Comparison of ENCODE assay signal across 24 cellular contexts in the genomic region with DNA sequence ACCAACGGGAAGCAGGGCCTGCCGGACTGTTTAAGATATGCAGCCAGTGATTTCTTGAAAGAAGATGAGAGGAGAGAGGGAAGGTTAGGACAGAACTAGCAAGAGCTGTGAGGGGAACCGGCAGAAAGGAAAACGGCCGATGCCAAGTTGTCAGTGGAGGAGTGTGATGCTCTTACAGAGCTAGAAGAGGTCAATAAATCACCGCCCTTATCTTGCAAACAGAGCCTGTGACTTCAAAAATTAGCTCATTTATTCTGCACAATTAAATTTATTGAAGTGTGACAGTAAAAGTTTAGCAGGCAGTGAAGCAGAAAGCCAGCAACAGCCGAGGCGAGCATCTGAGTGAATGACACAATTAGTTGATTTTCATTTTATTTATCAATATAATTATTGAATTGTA.
DNase-seq lines count a peak whose midpoint lies in the region; ATAC-seq and TF ChIP-seq lines count a peak whose summit lies in the region.
"Had no signal": no experiment of that assay in that cellular context is flagged by ENCODE, and none has a peak within 500 bp of the region (broad histone marks: within the 10 kb centered on the region; RNA-seq: fewer than 3 reads in every experiment).

No MANE protein-coding gene starts in this region.

- ATAC-seq in aorta (ENCODE audit: low FRiP score): peak; percentile 20
- ATAC-seq: A549; activated T-cell treated with anti-CD3 and anti-CD28 coated beads, Interleukin-2, amount 50 U/mL, for 4 hours; GM12878; left lobe of liver; stimulated activated naive B cell treated with anti-CD40 and anti-IgM and Interleukin-4, amounts not matched to agents 10 μg/mL and 1 μg/mL and 100 μg/mL, for 72 hours had no signal

- H3K4me3 Mint-ChIP-seq in activated CD4-positive, alpha-beta memory T cell treated with anti-CD3 and anti-CD28 coated beads for 36 hours: no peak overlapping the region
- H3K4me3 Mint-ChIP-seq: activated CD4-positive, alpha-beta memory T cell treated with anti-CD3 and anti-CD28 coated beads, Interleukin-2, amount 10 ng/mL, durations not matched to agents 7 days and 5 days; activated naive CD8-positive, alpha-beta T cell; activated T-cell treated with anti-CD3 and anti-CD28 coated beads, Interleukin-2, amount 50 U/mL, for 4 hours; CD8-positive, alpha-beta memory T cell; stimulated activated naive B cell treated with anti-CD40 and anti-IgM and Interleukin-4, amounts not matched to agents 10 μg/mL and 1 μg/mL and 100 μg/mL, for 72 hours; type B pancreatic cell had no signal

- no peaks in the 10 kb centered on the region for H3K27me3 Mint-ChIP-seq in activated CD4-positive, alpha-beta memory T cell treated with anti-CD3 and anti-CD28 coated beads for 36 hours
- H3K27me3 Mint-ChIP-seq: activated CD4-positive, alpha-beta memory T cell treated with anti-CD3 and anti-CD28 coated beads, Interleukin-2, amount 10 ng/mL, durations not matched to agents 7 days and 5 days had no signal

- POLR2A ChIA-PET in activated CD4-positive, alpha-beta memory T cell treated with anti-CD3 and anti-CD28 coated beads for 36 hours (lab: Charles Lee): no interaction called here

- H3K36me3 Mint-ChIP-seq in activated CD4-positive, alpha-beta memory T cell treated with anti-CD3 and anti-CD28 coated beads for 36 hours: no peaks in the 10 kb centered on the region
- H3K36me3 Mint-ChIP-seq: activated naive CD8-positive, alpha-beta T cell; CD8-positive, alpha-beta memory T cell; stimulated activated naive B cell treated with anti-CD40 and anti-IgM and Interleukin-4, amounts not matched to agents 10 μg/mL and 1 μg/mL and 100 μg/mL, for 72 hours; type B pancreatic cell had no signal

- peak; percentile 23 for DNase-seq in NCI-H510A treated with DMSO at 0.1 percent for 48 hours (lab: John Stamatoyannopoulos, UW)
- no peak for DNase-seq in NCI-H510A (lab: John Stamatoyannopoulos, UW)
- peak; percentile 60 for DNase-seq in NCI-H526 treated with DMSO at 0.1 percent for 48 hours (lab: John Stamatoyannopoulos, UW)
- peak; percentile 61 for DNase-seq in kidney glomerular epithelial cell (lab: John Stamatoyannopoulos, UW)
- no peak for DNase-seq in aorta
- DNase-seq in activated CD4-positive, alpha-beta memory T cell treated with anti-CD3 and anti-CD28 coated beads for 36 hours: no peak
- DNase-seq in dorsolateral prefrontal cortex: no peak
- no peak for DNase-seq in T-helper 9 cell
- DNase-seq: activated CD4-positive, alpha-beta memory T cell treated with anti-CD3 and anti-CD28 coated beads, Interleukin-2, amount 10 ng/mL, durations not matched to agents 7 days and 5 days; activated T-cell treated with anti-CD3 and anti-CD28 coated beads, Interleukin-2, amount 50 U/mL, for 4 hours; CD8-positive, alpha-beta memory T cell; effector CD4-positive, alpha-beta T cell; GOT3; hippocampal formation; KBM-7; NCI-H1092; NCI-H774; stimulated activated naive B cell treated with anti-CD40 and anti-IgM and Interleukin-4, amounts not matched to agents 10 μg/mL and 1 μg/mL and 100 μg/mL, for 72 hours; SW 1271 had no signal

- no peaks in the 10 kb centered on the region for H3K4me1 Mint-ChIP-seq in activated CD4-positive, alpha-beta memory T cell treated with anti-CD3 and anti-CD28 coated beads for 36 hours (ENCODE audit: low read depth)
- H3K4me1 Mint-ChIP-seq: activated CD4-positive, alpha-beta memory T cell treated with anti-CD3 and anti-CD28 coated beads, Interleukin-2, amount 10 ng/mL, durations not matched to agents 7 days and 5 days; CD8-positive, alpha-beta memory T cell had no signal

- intact Hi-C loops in aorta (cut with DNase I): loop anchor here in 1 of 2 donors (10.0 kb wide), 1 partner anchor 517 kb away; no protein-coding TSS in a partner anchor
- intact Hi-C loops in activated CD4-positive, alpha-beta memory T cell treated with anti-CD3 and anti-CD28 coated beads for 36 hours (cut with micrococcal nuclease): no loop called here
- intact Hi-C loops in dorsolateral prefrontal cortex (cut with DNase I): no loop called here

- H3K9me3 Mint-ChIP-seq in activated CD4-positive, alpha-beta memory T cell treated with anti-CD3 and anti-CD28 coated beads for 36 hours: peaks cover 3% of the 10 kb centered on the region
- H3K9me3 Mint-ChIP-seq: activated T-cell treated with anti-CD3 and anti-CD28 coated beads, Interleukin-2, amount 50 U/mL, for 4 hours had no signal

- H3K36me3 ChIP-seq in aorta (ENCODE audit: control insufficient read depth in 1 of 2, insufficient read depth in 2 of 2, low read length in 1 of 2): no peaks in the 10 kb centered on the region

- H3K27ac Mint-ChIP-seq in activated CD4-positive, alpha-beta memory T cell treated with anti-CD3 and anti-CD28 coated beads for 36 hours: no peak overlapping the region
- H3K27ac Mint-ChIP-seq: activated CD4-positive, alpha-beta memory T cell treated with anti-CD3 and anti-CD28 coated beads, Interleukin-2, amount 10 ng/mL, durations not matched to agents 7 days and 5 days; activated naive CD8-positive, alpha-beta T cell; CD8-positive, alpha-beta memory T cell; stimulated activated naive B cell treated with anti-CD40 and anti-IgM and Interleukin-4, amounts not matched to agents 10 μg/mL and 1 μg/mL and 100 μg/mL, for 72 hours; type B pancreatic cell had no signal

- H3K4me3 ChIP-seq in aorta (ENCODE audit: low read length in 2 of 2) (no peak overlapping the region), dorsolateral prefrontal cortex (no peak overlapping the region)
- H3K4me3 ChIP-seq: A549, GM12878 had no signal

- H3K27me3 ChIP-seq in aorta (ENCODE audit: control insufficient read depth in 1 of 2, insufficient read depth in 2 of 2, low read length in 1 of 2) (no peaks in the 10 kb centered on the region), dorsolateral prefrontal cortex (peaks cover 0 to 5% (median 0%) of the 10 kb centered on the region in 45 donors)

- no peaks in the 10 kb centered on the region for H3K9me3 ChIP-seq in aorta (ENCODE audit: control insufficient read depth, low read length)
- H3K9me3 ChIP-seq: A549 had no signal

- CTCF ChIA-PET in activated CD4-positive, alpha-beta memory T cell treated with anti-CD3 and anti-CD28 coated beads for 36 hours (lab: Charles Lee): no interaction called here

- WGBS in aorta, 2 donors: 10 to 20% methylated on average over 8 of the region's 8 CpGs

- H3K4me1 ChIP-seq in aorta (ENCODE audit: control insufficient read depth in 1 of 2, insufficient read depth in 2 of 2, low read length in 2 of 2): peaks cover 3 to 14% of the 10 kb centered on the region in 2 donors
- H3K4me1 ChIP-seq: A549 had no signal

- no peak for TF ChIP-seq CTCF in dorsolateral prefrontal cortex (IDR thresholded peaks at IDR 0.05 in 54 of 56, conservative IDR thresholded peaks at IDR 0.05 in 2 of 56; ENCODE audit: low read depth in 1 of 56, partially characterized antibody in 56 of 56)

- peak overlapping the region; percentile 36 to 67 for H3K27ac ChIP-seq in aorta (ENCODE audit: low read depth in 1 of 2, low read length in 2 of 2)
- H3K27ac ChIP-seq in dorsolateral prefrontal cortex: no peak overlapping the region
- H3K27ac ChIP-seq: A549 had no signal

Comparison
In these comparisons a context has a peak if more than half of its experiments do, and no peak if none do; other contexts are left out.
1. DNase-seq: peak in NCI-H510A treated with DMSO at 0.1 percent for 48 hours (single experiment), NCI-H526 treated with DMSO at 0.1 percent for 48 hours (single experiment) and kidney glomerular epithelial cell (single experiment); none in NCI-H510A (single experiment), aorta (0 of 2), activated CD4-positive, alpha-beta memory T cell treated with anti-CD3 and anti-CD28 coated beads for 36 hours (single experiment), dorsolateral prefrontal cortex (0 of 10) and T-helper 9 cell (single experiment).
2. H3K27ac ChIP-seq: peak in aorta (2 of 2); none in dorsolateral prefrontal cortex (0 of 59).